2 cellular contexts compared by ENCODE assay signal in the genomic region with DNA sequence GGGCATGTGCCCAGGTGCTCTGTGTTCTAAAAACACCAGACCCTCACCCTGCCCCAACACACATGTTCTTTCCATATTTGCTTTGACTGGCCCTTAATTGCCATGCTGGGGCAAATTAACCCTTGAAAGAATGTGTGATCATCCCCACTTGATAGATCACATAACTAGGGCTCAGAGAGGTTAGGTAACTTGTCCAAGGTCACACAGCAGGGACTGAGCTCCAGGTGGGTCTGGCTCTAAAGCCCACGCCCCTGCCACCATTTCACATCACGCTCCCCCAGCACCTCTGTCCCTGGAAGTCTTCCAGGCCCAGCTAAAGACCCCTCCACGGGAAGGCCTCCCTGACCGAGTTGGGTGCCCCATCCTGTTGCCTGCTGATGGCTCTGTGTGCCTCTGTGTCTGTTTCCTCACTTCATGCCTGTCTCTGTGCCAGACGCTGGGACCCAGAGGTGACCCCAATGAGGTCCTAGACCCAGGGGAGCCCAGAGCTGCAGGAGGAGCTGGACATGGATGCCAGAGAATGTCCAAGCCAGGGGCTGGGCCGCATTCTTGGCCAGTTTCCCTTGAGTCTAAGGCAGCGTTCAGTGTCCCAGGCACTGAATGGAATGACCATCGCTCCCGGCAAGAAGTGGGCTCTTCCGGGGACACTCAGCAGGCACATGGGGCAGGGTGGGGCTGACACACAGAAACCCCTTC.
A peak's percentile ranks its signal among the peaks of the same experiment; 100 is the strongest.
TF ChIP-seq lines count a peak whose summit lies in the region.

No MANE protein-coding gene starts in this region.

TF ChIP-seq in HepG2, 621 proteins besides CTCF, POLR2A, EP300 and RAD21 (continued from another document):
- TF ChIP-seq, protein P1, sequence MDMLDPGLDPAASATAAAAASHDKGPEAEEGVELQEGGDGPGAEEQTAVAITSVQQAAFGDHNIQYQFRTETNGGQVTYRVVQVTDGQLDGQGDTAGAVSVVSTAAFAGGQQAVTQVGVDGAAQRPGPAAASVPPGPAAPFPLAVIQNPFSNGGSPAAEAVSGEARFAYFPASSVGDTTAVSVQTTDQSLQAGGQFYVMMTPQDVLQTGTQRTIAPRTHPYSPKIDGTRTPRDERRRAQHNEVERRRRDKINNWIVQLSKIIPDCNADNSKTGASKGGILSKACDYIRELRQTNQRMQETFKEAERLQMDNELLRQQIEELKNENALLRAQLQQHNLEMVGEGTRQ (IDR thresholded peaks at IDR 0.05; ENCODE audit: low read depth, low read length) = no peak
- TF ChIP-seq, protein P1 (CRISPR knock-in tag; IDR thresholded peaks at IDR 0.05; ENCODE audit: borderline replicate concordance) = no peak

TF ChIP-seq in K562, 482 proteins besides CTCF, POLR2A, EP300 and RAD21 (continued from another document and continues in another):
- TF ChIP-seq, protein P2, sequence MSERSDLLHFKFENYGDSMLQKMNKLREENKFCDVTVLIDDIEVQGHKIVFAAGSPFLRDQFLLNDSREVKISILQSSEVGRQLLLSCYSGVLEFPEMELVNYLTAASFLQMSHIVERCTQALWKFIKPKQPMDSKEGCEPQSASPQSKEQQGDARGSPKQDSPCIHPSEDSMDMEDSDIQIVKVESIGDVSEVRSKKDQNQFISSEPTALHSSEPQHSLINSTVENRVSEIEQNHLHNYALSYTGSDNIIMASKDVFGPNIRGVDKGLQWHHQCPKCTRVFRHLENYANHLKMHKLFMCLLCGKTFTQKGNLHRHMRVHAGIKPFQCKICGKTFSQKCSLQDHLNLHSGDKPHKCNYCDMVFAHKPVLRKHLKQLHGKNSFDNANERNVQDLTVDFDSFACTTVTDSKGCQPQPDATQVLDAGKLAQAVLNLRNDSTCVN (CRISPR knock-in tag; IDR thresholded peaks at IDR 0.05) = no peak
- TF ChIP-seq GATAD2B (IDR thresholded peaks at IDR 0.05; ENCODE audit: borderline replicate concordance) (no peak), MEF2A (IDR thresholded peaks at IDR 0.05; ENCODE audit: control insufficient read depth, low read depth, low read length) (no peak), NRF1 (conservative IDR thresholded peaks at IDR 0.05 in 1 of 2, IDR thresholded peaks at IDR 0.05 in 1 of 2) (no peak), BCOR (IDR thresholded peaks at IDR 0.05) (peak; percentile 62), TCFL5 (CRISPR knock-in tag; conservative IDR thresholded peaks at IDR 0.05) (no peak), ZNF830 (CRISPR knock-in tag; IDR thresholded peaks at IDR 0.05) (no peak), NR1H2 (CRISPR knock-in tag; IDR thresholded peaks at IDR 0.05) (no peak), KDM1A (IDR thresholded peaks at IDR 0.05) (peak in 1 of 2 experiments; percentile 44; a peak in 1 of 4 replicates), FOSL1 (tag; conservative IDR thresholded peaks at IDR 0.05) (no peak), RBM25 (IDR thresholded peaks at IDR 0.05; ENCODE audit: low read depth, low read length, severe bottlenecking) (peak; percentile 81), ZBTB1 (CRISPR knock-in tag; IDR thresholded peaks at IDR 0.05; ENCODE audit: borderline replicate concordance, low read depth) (no peak), HDAC1 (IDR thresholded peaks at IDR 0.05) (no peak), GABPB1 (CRISPR knock-in tag; IDR thresholded peaks at IDR 0.05) (no peak), ZNF696 (CRISPR knock-in tag; conservative IDR thresholded peaks at IDR 0.05) (no peak), STAG1 (CRISPR knock-in tag; IDR thresholded peaks at IDR 0.05; ENCODE audit: borderline replicate concordance) (no peak), ARNT (IDR thresholded peaks at IDR 0.05) (no peak), ZNF764 (CRISPR knock-in tag; IDR thresholded peaks at IDR 0.05; ENCODE audit: low read depth) (no peak), ZFP36 (IDR thresholded peaks at IDR 0.05; ENCODE audit: low read depth, low read length, partially characterized antibody) (peak; percentile 79), ZNF778 (CRISPR knock-in tag; IDR thresholded peaks at IDR 0.05) (no peak), ADNP (tag; IDR thresholded peaks at IDR 0.05) (no peak), TARDBP (IDR thresholded peaks at IDR 0.05) (no peak), SUPT5H (IDR thresholded peaks at IDR 0.05) (no peak), HSF4 (CRISPR knock-in tag; IDR thresholded peaks at IDR 0.05; ENCODE audit: borderline replicate concordance) (no peak), SP1 (CRISPR knock-in tag; IDR thresholded peaks at IDR 0.05) (no peak), KDM2B (CRISPR knock-in tag; IDR thresholded peaks at IDR 0.05) (no peak), PHTF2 (CRISPR knock-in tag; IDR thresholded peaks at IDR 0.05) (no peak), ZNF24 (IDR thresholded peaks at IDR 0.05) (no peak), LEF1 (IDR thresholded peaks at IDR 0.05) (no peak), ZNF133 (CRISPR knock-in tag; IDR thresholded peaks at IDR 0.05) (no peak)
- TF ChIP-seq, protein P3, sequence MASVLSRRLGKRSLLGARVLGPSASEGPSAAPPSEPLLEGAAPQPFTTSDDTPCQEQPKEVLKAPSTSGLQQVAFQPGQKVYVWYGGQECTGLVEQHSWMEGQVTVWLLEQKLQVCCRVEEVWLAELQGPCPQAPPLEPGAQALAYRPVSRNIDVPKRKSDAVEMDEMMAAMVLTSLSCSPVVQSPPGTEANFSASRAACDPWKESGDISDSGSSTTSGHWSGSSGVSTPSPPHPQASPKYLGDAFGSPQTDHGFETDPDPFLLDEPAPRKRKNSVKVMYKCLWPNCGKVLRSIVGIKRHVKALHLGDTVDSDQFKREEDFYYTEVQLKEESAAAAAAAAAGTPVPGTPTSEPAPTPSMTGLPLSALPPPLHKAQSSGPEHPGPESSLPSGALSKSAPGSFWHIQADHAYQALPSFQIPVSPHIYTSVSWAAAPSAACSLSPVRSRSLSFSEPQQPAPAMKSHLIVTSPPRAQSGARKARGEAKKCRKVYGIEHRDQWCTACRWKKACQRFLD (CRISPR knock-in tag; IDR thresholded peaks at IDR 0.05) = no peak
- TF ChIP-seq, protein P4, sequence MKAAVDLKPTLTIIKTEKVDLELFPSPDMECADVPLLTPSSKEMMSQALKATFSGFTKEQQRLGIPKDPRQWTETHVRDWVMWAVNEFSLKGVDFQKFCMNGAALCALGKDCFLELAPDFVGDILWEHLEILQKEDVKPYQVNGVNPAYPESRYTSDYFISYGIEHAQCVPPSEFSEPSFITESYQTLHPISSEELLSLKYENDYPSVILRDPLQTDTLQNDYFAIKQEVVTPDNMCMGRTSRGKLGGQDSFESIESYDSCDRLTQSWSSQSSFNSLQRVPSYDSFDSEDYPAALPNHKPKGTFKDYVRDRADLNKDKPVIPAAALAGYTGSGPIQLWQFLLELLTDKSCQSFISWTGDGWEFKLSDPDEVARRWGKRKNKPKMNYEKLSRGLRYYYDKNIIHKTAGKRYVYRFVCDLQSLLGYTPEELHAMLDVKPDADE (conservative IDR thresholded peaks at IDR 0.05; ENCODE audit: control insufficient read depth, low read depth, low read length) = no peak
- TF ChIP-seq, protein P5, sequence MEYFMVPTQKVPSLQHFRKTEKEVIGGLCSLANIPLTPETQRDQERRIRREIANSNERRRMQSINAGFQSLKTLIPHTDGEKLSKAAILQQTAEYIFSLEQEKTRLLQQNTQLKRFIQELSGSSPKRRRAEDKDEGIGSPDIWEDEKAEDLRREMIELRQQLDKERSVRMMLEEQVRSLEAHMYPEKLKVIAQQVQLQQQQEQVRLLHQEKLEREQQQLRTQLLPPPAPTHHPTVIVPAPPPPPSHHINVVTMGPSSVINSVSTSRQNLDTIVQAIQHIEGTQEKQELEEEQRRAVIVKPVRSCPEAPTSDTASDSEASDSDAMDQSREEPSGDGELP (CRISPR knock-in tag; IDR thresholded peaks at IDR 0.05; ENCODE audit: borderline replicate concordance) = no peak
- TF ChIP-seq, protein P6, sequence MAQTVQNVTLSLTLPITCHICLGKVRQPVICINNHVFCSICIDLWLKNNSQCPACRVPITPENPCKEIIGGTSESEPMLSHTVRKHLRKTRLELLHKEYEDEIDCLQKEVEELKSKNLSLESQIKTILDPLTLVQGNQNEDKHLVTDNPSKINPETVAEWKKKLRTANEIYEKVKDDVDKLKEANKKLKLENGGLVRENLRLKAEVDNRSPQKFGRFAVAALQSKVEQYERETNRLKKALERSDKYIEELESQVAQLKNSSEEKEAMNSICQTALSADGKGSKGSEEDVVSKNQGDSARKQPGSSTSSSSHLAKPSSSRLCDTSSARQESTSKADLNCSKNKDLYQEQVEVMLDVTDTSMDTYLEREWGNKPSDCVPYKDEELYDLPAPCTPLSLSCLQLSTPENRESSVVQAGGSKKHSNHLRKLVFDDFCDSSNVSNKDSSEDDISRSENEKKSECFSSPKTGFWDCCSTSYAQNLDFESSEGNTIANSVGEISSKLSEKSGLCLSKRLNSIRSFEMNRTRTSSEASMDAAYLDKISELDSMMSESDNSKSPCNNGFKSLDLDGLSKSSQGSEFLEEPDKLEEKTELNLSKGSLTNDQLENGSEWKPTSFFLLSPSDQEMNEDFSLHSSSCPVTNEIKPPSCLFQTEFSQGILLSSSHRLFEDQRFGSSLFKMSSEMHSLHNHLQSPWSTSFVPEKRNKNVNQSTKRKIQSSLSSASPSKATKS (CRISPR knock-in tag; IDR thresholded peaks at IDR 0.05) = no peak
- TF ChIP-seq, protein P7, sequence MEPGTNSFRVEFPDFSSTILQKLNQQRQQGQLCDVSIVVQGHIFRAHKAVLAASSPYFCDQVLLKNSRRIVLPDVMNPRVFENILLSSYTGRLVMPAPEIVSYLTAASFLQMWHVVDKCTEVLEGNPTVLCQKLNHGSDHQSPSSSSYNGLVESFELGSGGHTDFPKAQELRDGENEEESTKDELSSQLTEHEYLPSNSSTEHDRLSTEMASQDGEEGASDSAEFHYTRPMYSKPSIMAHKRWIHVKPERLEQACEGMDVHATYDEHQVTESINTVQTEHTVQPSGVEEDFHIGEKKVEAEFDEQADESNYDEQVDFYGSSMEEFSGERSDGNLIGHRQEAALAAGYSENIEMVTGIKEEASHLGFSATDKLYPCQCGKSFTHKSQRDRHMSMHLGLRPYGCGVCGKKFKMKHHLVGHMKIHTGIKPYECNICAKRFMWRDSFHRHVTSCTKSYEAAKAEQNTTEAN (CRISPR knock-in tag; IDR thresholded peaks at IDR 0.05) = no peak
- TF ChIP-seq, protein P8, sequence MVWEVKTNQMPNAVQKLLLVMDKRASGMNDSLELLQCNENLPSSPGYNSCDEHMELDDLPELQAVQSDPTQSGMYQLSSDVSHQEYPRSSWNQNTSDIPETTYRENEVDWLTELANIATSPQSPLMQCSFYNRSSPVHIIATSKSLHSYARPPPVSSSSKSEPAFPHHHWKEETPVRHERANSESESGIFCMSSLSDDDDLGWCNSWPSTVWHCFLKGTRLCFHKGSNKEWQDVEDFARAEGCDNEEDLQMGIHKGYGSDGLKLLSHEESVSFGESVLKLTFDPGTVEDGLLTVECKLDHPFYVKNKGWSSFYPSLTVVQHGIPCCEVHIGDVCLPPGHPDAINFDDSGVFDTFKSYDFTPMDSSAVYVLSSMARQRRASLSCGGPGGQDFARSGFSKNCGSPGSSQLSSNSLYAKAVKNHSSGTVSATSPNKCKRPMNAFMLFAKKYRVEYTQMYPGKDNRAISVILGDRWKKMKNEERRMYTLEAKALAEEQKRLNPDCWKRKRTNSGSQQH (CRISPR knock-in tag; IDR thresholded peaks at IDR 0.05) = no peak
- TF ChIP-seq, protein P9, sequence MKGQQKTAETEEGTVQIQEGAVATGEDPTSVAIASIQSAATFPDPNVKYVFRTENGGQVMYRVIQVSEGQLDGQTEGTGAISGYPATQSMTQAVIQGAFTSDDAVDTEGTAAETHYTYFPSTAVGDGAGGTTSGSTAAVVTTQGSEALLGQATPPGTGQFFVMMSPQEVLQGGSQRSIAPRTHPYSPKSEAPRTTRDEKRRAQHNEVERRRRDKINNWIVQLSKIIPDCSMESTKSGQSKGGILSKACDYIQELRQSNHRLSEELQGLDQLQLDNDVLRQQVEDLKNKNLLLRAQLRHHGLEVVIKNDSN (CRISPR knock-in tag; IDR thresholded peaks at IDR 0.05) = no peak
